ENCODE assay signal across 9 cellular contexts in genomic region chr5:112957970-112958773, GRCh38. TPM values are rescaled to one million over a fixed set of nuclear protein-coding genes. Genes with fewer than 3 reads are reported as not detected.
A peak's percentile ranks its signal among the peaks of the same experiment; 100 is the strongest.
DNase-seq lines count a peak whose midpoint lies in the region; ATAC-seq, FAIRE-seq and TF ChIP-seq lines count a peak whose summit lies in the region.
"Had no signal": no experiment of that assay in that cellular context is flagged by ENCODE, and none has a peak within 500 bp of the region (broad histone marks: within the 10 kb centered on the region; RNA-seq: fewer than 3 reads in every experiment).

No MANE protein-coding gene starts in this region.

- TF ChIP-seq POLR2A in GM12891 (IDR thresholded peaks at IDR 0.05; ENCODE audit: low read depth, low read length): no peak

- FAIRE-seq in GM12891 (lab: Jason Lieb, UNC): no peak

- DNase-seq in EH (ENCODE audit: low read depth) (peak; percentile 97), SW 1271 (lab: John Stamatoyannopoulos, UW) (peak; percentile 11 to 82), glomerular visceral epithelial cell (ENCODE audit: extremely low spot score) (peak; percentile 89), GM12891 (ENCODE audit: insufficient read length, low spot score) (no peak)
- DNase-seq in stimulated activated naive CD8-positive, alpha-beta T cell treated with anti-CD3 and anti-CD28 coated beads, Interleukin-15, Interleukin-2, amounts not matched to agents 100 U/mL and 50 U/mL, for 24 hours: no peak
- DNase-seq in effector CD8-positive, alpha-beta T cell (lab: John Stamatoyannopoulos, UW): no peak
- DNase-seq: naive B cell had no signal

- ATAC-seq in GM19467 (IDR thresholded peaks at IDR 0.05; ENCODE audit: unreplicated experiment) (peak; percentile 69), HG03439 (IDR thresholded peaks at IDR 0.05; ENCODE audit: unreplicated experiment) (peak; percentile 84)
- peak; percentile 79 for ATAC-seq in stimulated activated naive CD8-positive, alpha-beta T cell treated with anti-CD3 and anti-CD28 coated beads, Interleukin-15, Interleukin-2, amounts not matched to agents 100 U/mL and 50 U/mL, for 24 hours

TF ChIP-seq in GM12891, 5 proteins besides CTCF, POLR2A, EP300 and RAD21:
- TF ChIP-seq POLR2AphosphoS5 (IDR thresholded peaks at IDR 0.05; ENCODE audit: low read depth, low read length) (no peak), POU2F2 (IDR thresholded peaks at IDR 0.05; ENCODE audit: low read depth, low read length) (no peak)
TF ChIP-seq in GM12891: peak in this region for 0.

RNA-seq across cellular contexts. Expression of gene DCP2, which starts 18.4 kb away (rescaled TPM):
- 17.0 TPM for polyA plus RNA-seq in GM12891 (2012; ENCODE audit: low read depth, missing spikeins)

RNA-seq across cellular contexts. Expression of gene REEP5, which starts 36.1 kb away (rescaled TPM):
- 24.8 TPM for polyA plus RNA-seq in GM12891 (2012; ENCODE audit: low read depth, missing spikeins)

Comparison
In these comparisons a context has a peak if more than half of its experiments do, and no peak if none do; other contexts are left out.
1. DNase-seq: peak in EH (single experiment), SW 1271 (2 of 2) and glomerular visceral epithelial cell (single experiment); none in stimulated activated naive CD8-positive, alpha-beta T cell treated with anti-CD3 and anti-CD28 coated beads, Interleukin-15, Interleukin-2, amounts not matched to agents 100 U/mL and 50 U/mL, for 24 hours (single experiment), GM12891 (single experiment) and effector CD8-positive, alpha-beta T cell (single experiment).
2. Peak in every context shown above with its lines, with median percentiles within 50 percentile points of each other: ATAC-seq.